In genomic region chr18:61589724-61590065, GRCh38 we compare ENCODE assay signal across 22 cellular contexts.
A peak's percentile ranks its signal among the peaks of the same experiment; 100 is the strongest.
DNase-seq lines count a peak whose midpoint lies in the region; ATAC-seq, FAIRE-seq and TF ChIP-seq lines count a peak whose summit lies in the region.
"Had no signal": no experiment of that assay in that cellular context is flagged by ENCODE, and none has a peak within 500 bp of the region (broad histone marks: within the 10 kb centered on the region; RNA-seq: fewer than 3 reads in every experiment).

No MANE protein-coding gene starts in this region.

- no peak overlapping the region for H3K9ac ChIP-seq in BLaER1 treated with 17β-estradiol and CSF1 and Interleukin-3, amounts not matched to agents 10 nM and 100 nM

- DNase-seq in LHCN-M2 (ENCODE audit: low read depth) (peak; percentile 81), astrocyte of the hippocampus (ENCODE audit: low read depth, low spot score) (peak; percentile 78), hepatocyte (ENCODE audit: low spot score) (peak; percentile 66), type B pancreatic cell (ENCODE audit: extremely low spot score, unreplicated experiment) (no peak), urothelium cell line (ENCODE audit: low spot score) (no peak)
- no peak for DNase-seq in activated naive CD4-positive, alpha-beta T cell treated with anti-CD3 and anti-CD28 coated beads, Interleukin-2, amount 50 U/mL, for 16 hours
- DNase-seq: activated CD4-positive, alpha-beta T cell treated with anti-CD3 and anti-CD28 coated beads, Interleukin-2, amount 10 ng/mL, durations not matched to agents 7 days and 5 days; activated T-cell treated with anti-CD3 and anti-CD28 coated beads for 4 hours; DMS79; NCI-H1048; NCI-H2171; nephron progenitor cell; NK-92 treated with Interleukin-12 subunit alpha and Interleukin-12 subunit beta, amount 100 ng/mL, for 24 hours; stimulated activated CD4-positive, alpha-beta T cell treated with anti-CD3 and anti-CD28 coated beads, Interleukin-2, amount 100 ng/mL, for 48 hours had no signal

- H3K9me3 Mint-ChIP-seq in type B pancreatic cell: peaks cover 4% of the 10 kb centered on the region
- H3K9me3 Mint-ChIP-seq: activated CD4-positive, alpha-beta T cell treated with anti-CD3 and anti-CD28 coated beads, Interleukin-2, amount 10 ng/mL, durations not matched to agents 7 days and 5 days; activated naive CD4-positive, alpha-beta T cell treated with anti-CD3 and anti-CD28 coated beads, Interleukin-2, amount 50 U/mL, for 24 hours; GM23338; nephron progenitor cell had no signal

- peaks cover 9 to 51% (median 26%) of the 10 kb centered on the region in 10 experiments; a peak in 19 of 20 replicates for H3K4me1 ChIP-seq in BLaER1 treated with 17β-estradiol and CSF1 and Interleukin-3, amounts not matched to agents 10 nM and 100 nM
- no peaks in the 10 kb centered on the region for H3K4me1 ChIP-seq in hepatocyte (ENCODE audit: insufficient read depth)

- ATAC-seq in HG02571 (IDR thresholded peaks at IDR 0.05; ENCODE audit: unreplicated experiment): no peak
- ATAC-seq: GM23338 had no signal

- no peaks in the 10 kb centered on the region for H3K79me2 ChIP-seq in hepatocyte

- H3K27ac Mint-ChIP-seq in type B pancreatic cell: no peak overlapping the region
- H3K27ac Mint-ChIP-seq: activated CD4-positive, alpha-beta T cell treated with anti-CD3 and anti-CD28 coated beads, Interleukin-2, amount 10 ng/mL, durations not matched to agents 7 days and 5 days; activated naive CD4-positive, alpha-beta T cell treated with anti-CD3 and anti-CD28 coated beads, Interleukin-2, amount 50 U/mL, for 24 hours; B cell; GM23338 had no signal

- H4K20me1 ChIP-seq in BLaER1 treated with 17β-estradiol and CSF1 and Interleukin-3, amounts not matched to agents 10 nM and 100 nM: no peaks in the 10 kb centered on the region
- H4K20me1 ChIP-seq in hepatocyte (ENCODE audit: insufficient read depth, poor library complexity, severe bottlenecking): no peaks in the 10 kb centered on the region

- H3K27me3 ChIP-seq in BLaER1 treated with 17β-estradiol and CSF1 and Interleukin-3, amounts not matched to agents 10 nM and 100 nM: no peaks in the 10 kb centered on the region
- no peaks in the 10 kb centered on the region for H3K27me3 ChIP-seq in hepatocyte
- H3K27me3 ChIP-seq: SJSA1, tibial nerve had no signal

- peak overlapping the region in 4 of 11 experiments; percentile 50 to 72 (median 62); a peak in 6 of 22 replicates for H3K27ac ChIP-seq in BLaER1 treated with 17β-estradiol and CSF1 and Interleukin-3, amounts not matched to agents 10 nM and 100 nM
- H3K27ac ChIP-seq in hepatocyte: no peak overlapping the region
- H3K27ac ChIP-seq: SJSA1, tibial nerve had no signal

- H3K27me3 Mint-ChIP-seq in type B pancreatic cell: peaks cover 8% of the 10 kb centered on the region

- no peaks in the 10 kb centered on the region for H3K36me3 ChIP-seq in BLaER1 treated with 17β-estradiol and CSF1 and Interleukin-3, amounts not matched to agents 10 nM and 100 nM
- H3K36me3 ChIP-seq in hepatocyte (replicated peaks; ENCODE audit: insufficient read depth, low read depth): no peaks in the 10 kb centered on the region
- H3K36me3 ChIP-seq: SJSA1, tibial nerve had no signal

- H3K4me1 Mint-ChIP-seq in type B pancreatic cell (ENCODE audit: unreplicated experiment): no peaks in the 10 kb centered on the region
- H3K4me1 Mint-ChIP-seq: activated CD4-positive, alpha-beta T cell treated with anti-CD3 and anti-CD28 coated beads, Interleukin-2, amount 10 ng/mL, durations not matched to agents 7 days and 5 days; activated naive CD4-positive, alpha-beta T cell treated with anti-CD3 and anti-CD28 coated beads, Interleukin-2, amount 50 U/mL, for 24 hours; B cell; nephron progenitor cell had no signal

- no peaks in the 10 kb centered on the region for H3K9me2 ChIP-seq in hepatocyte (replicated peaks; ENCODE audit: insufficient read depth)

- no peak for TF ChIP-seq CTCF in hepatocyte (IDR thresholded peaks at IDR 0.05; ENCODE audit: poor library complexity)
- no peak for TF ChIP-seq CTCF in type B pancreatic cell (conservative IDR thresholded peaks at IDR 0.05)

- no peaks in the 10 kb centered on the region; a peak in 1 of 22 replicates for H3K9me3 ChIP-seq in BLaER1 treated with 17β-estradiol and CSF1 and Interleukin-3, amounts not matched to agents 10 nM and 100 nM (replicated peaks in 1 of 11)
- H3K9me3 ChIP-seq in hepatocyte (ENCODE audit: low read depth): no peaks in the 10 kb centered on the region
- H3K9me3 ChIP-seq: SJSA1, tibial nerve had no signal

- 64% methylated on average over 4 of the region's 4 CpGs for WGBS in hepatocyte (ENCODE audit: low lambda C conversion rate, missing lambda C conversion rate)

- H2AFZ ChIP-seq in hepatocyte: no peak overlapping the region

- H3K4me3 ChIP-seq in BLaER1 treated with 17β-estradiol and CSF1 and Interleukin-3, amounts not matched to agents 10 nM and 100 nM: no peak overlapping the region
- no peak overlapping the region for H3K4me3 ChIP-seq in hepatocyte
- H3K4me3 ChIP-seq: GM23338, lung, SJSA1, tibial nerve had no signal

- FAIRE-seq in urothelium cell line (lab: Jason Lieb, UNC): no peak

- peak overlapping the region in 7 of 11 experiments; percentile 48 to 83 (median 76); a peak in 11 of 22 replicates for H3K4me2 ChIP-seq in BLaER1 treated with 17β-estradiol and CSF1 and Interleukin-3, amounts not matched to agents 10 nM and 100 nM
- no peak overlapping the region for H3K4me2 ChIP-seq in hepatocyte
- H3K4me2 ChIP-seq: GM23338 had no signal

- no peaks in the 10 kb centered on the region for H3K36me3 Mint-ChIP-seq in type B pancreatic cell
- H3K36me3 Mint-ChIP-seq: activated naive CD4-positive, alpha-beta T cell treated with anti-CD3 and anti-CD28 coated beads, Interleukin-2, amount 50 U/mL, for 24 hours had no signal

- H3K4me3 Mint-ChIP-seq in type B pancreatic cell: no peak overlapping the region
- H3K4me3 Mint-ChIP-seq: activated CD4-positive, alpha-beta T cell treated with anti-CD3 and anti-CD28 coated beads, Interleukin-2, amount 10 ng/mL, durations not matched to agents 7 days and 5 days; activated naive CD4-positive, alpha-beta T cell treated with anti-CD3 and anti-CD28 coated beads, Interleukin-2, amount 50 U/mL, for 24 hours; B cell; GM23338; nephron progenitor cell had no signal

Comparison
In these comparisons a context has a peak if more than half of its experiments do, and no peak if none do; other contexts are left out.
1. DNase-seq: peak in LHCN-M2 (single experiment), astrocyte of the hippocampus (single experiment) and hepatocyte (single experiment); none in activated naive CD4-positive, alpha-beta T cell treated with anti-CD3 and anti-CD28 coated beads, Interleukin-2, amount 50 U/mL, for 16 hours (single experiment), type B pancreatic cell (single experiment) and urothelium cell line (single experiment).